Comparison of ENCODE assay signal across 1 cellular context in genomic region chr7:100705341-100705752, GRCh38.
TF ChIP-seq lines count a peak whose summit lies in the region.

No MANE protein-coding gene starts in this region.

TF ChIP-seq in GM12878, 131 proteins besides CTCF, POLR2A, EP300 and RAD21 (continued from another document):
- no peak for TF ChIP-seq IRF3 (IDR thresholded peaks at IDR 0.05)
- no peak for TF ChIP-seq ESRRA (IDR thresholded peaks at IDR 0.05; ENCODE audit: low read length)
- TF ChIP-seq CUX1 (IDR thresholded peaks at IDR 0.05; ENCODE audit: insufficient replicate concordance, low read depth, low read length): no peak
- no peak; the same call in 1 of the 2 replicates for TF ChIP-seq IKZF1 (conservative IDR thresholded peaks at IDR 0.05)
- no peak for TF ChIP-seq E2F4 (IDR thresholded peaks at IDR 0.05; ENCODE audit: low read depth, low read length)
- no peak for TF ChIP-seq SRF (IDR thresholded peaks at IDR 0.05; ENCODE audit: low read depth in 2 of 2, low read length in 2 of 2)
- no peak for TF ChIP-seq ZZZ3 (IDR thresholded peaks at IDR 0.05; ENCODE audit: control insufficient read depth, insufficient read length, low read depth)
